ENCODE assay signal across 11 cellular contexts in the genomic region with DNA sequence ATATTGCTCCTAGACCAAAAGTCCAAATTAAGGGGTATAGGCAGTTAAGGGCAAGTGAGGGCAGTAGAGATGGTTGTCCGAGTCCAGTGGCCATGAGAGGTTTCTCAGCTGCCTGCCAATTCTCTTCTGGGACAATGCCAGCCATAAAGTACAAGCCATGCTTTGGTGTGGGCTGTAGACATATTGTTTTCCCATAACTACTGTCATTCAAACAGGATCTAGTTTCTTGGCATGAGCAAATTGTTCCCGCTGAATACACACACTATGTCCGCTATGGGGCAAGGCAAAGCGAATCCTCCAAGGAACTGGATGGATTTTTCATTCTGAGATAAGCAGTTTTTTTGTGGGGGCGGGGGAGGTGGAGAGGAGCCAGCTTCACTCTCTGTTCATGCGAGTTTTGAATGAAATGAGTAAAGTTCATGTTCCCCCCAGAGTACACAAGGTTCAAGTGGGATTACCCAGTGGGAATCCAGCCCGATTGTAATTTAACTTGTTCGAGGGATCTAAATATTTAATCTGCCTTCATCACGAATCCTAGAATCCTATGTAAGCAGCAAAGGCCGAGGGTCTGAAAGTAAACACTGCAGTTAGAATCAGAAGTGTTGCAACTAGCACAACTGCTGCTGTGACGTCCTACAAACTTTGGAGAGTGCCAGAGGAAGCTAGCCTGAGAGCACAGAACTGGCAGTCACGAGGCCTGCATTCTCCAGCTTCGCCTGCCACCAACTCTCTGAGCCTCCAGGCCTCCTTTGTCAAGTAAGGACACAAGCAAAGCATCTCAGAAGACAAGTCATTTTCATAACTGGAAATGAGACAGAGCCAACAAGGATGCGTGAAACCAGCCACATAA.
DNase-seq lines count a peak whose midpoint lies in the region; ATAC-seq and TF ChIP-seq lines count a peak whose summit lies in the region.
"Had no signal": no experiment of that assay in that cellular context is flagged by ENCODE, and none has a peak within 500 bp of the region (broad histone marks: within the 10 kb centered on the region; RNA-seq: fewer than 3 reads in every experiment).

No MANE protein-coding gene starts in this region.

- H2AFZ ChIP-seq in ACC112 (ENCODE audit: low read length, unreplicated experiment): peak overlapping the region; percentile 98
- peak overlapping the region; percentile 32 for H2AFZ ChIP-seq in neuronal stem cell (ENCODE audit: low read length)

- H3K4ac ChIP-seq in neuronal stem cell (ENCODE audit: low read length): no peak overlapping the region

- H3K36me3 ChIP-seq in ACC112 (ENCODE audit: insufficient read depth, low read length) (no peaks in the 10 kb centered on the region), neuronal stem cell (replicated peaks in 1 of 2; ENCODE audit: control insufficient read depth in 2 of 2, insufficient read depth in 2 of 2, low read length in 2 of 2) (no peaks in the 10 kb centered on the region)

- H3K9ac ChIP-seq in neuronal stem cell (ENCODE audit: low read depth, low read length, poor library complexity): no peak overlapping the region

- H3K27ac ChIP-seq in ACC112 (ENCODE audit: low read depth, low read length): peak overlapping the region; percentile 96
- H3K27ac ChIP-seq in neuronal stem cell (replicated peaks; ENCODE audit: low read length): no peak overlapping the region

- H3K4me3 ChIP-seq in ACC112 (ENCODE audit: low read depth, low read length) (peak overlapping the region; percentile 58), fibroblast of the aortic adventitia (ENCODE audit: low read depth, low read length) (no peak overlapping the region), neuronal stem cell (ENCODE audit: low read length in 2 of 2) (no peak overlapping the region)

- H4K91ac ChIP-seq in neuronal stem cell (ENCODE audit: low read depth, low read length, poor library complexity): no peak overlapping the region

- H2BK12ac ChIP-seq in neuronal stem cell (ENCODE audit: low read length): no peak overlapping the region

- peak; percentile 19 for TF ChIP-seq CTCF in fibroblast of the aortic adventitia (IDR thresholded peaks at IDR 0.05; ENCODE audit: insufficient read depth, low read length)

- H3K23ac ChIP-seq in neuronal stem cell (ENCODE audit: low read depth, low read length, poor library complexity): no peak overlapping the region

- no peak overlapping the region for H2BK120ac ChIP-seq in neuronal stem cell (ENCODE audit: low read depth, low read length)

- no peak overlapping the region for H4K8ac ChIP-seq in neuronal stem cell (ENCODE audit: low read depth, low read length)

- H3K4me1 ChIP-seq in ACC112 (ENCODE audit: control insufficient read depth, insufficient read depth, low read length, unreplicated experiment) (peaks cover 64% of the 10 kb centered on the region), neuronal stem cell (ENCODE audit: control insufficient read depth in 2 of 2, insufficient read depth in 1 of 2, low read depth in 1 of 2, low read length in 2 of 2) (peaks cover 0 to 5% of the 10 kb centered on the region in 2 donors)

- H3K27me3 ChIP-seq in ACC112 (ENCODE audit: insufficient read depth, low read length): no peaks in the 10 kb centered on the region
- no peaks in the 10 kb centered on the region for H3K27me3 ChIP-seq in neuronal stem cell (ENCODE audit: control insufficient read depth in 3 of 3, insufficient read depth in 3 of 3, low read depth in 1 of 3, low read length in 3 of 3)

- WGBS in neuronal stem cell (ENCODE audit: extremely low coverage in 2 of 2, insufficient read length in 2 of 2, insufficient replicate concordance in 1 of 2), 2 donors: no CpG with 5 or more reads among the region's 14 CpGs

- no peak overlapping the region for H3K14ac ChIP-seq in neuronal stem cell (ENCODE audit: low read length)

- H3K4me2 ChIP-seq in neuronal stem cell (ENCODE audit: insufficient read depth, low read length, poor library complexity, severe bottlenecking): no peak overlapping the region

- no peak overlapping the region for H3K18ac ChIP-seq in neuronal stem cell (ENCODE audit: low read length)

- no peak overlapping the region for H2AK5ac ChIP-seq in neuronal stem cell (ENCODE audit: low read depth, low read length)

- no peak for ATAC-seq in HG02588 (IDR thresholded peaks at IDR 0.05; ENCODE audit: unreplicated experiment)

- no peaks in the 10 kb centered on the region for H3K79me2 ChIP-seq in ACC112 (ENCODE audit: control insufficient read depth, insufficient read depth, low read length, unreplicated experiment)

- H2BK15ac ChIP-seq in neuronal stem cell (ENCODE audit: low read length): no peak overlapping the region

- DNase-seq in NCI-H69 (lab: John Stamatoyannopoulos, UW): peak; percentile 24
- DNase-seq in fibroblast of the aortic adventitia (ENCODE audit: low read depth): peak; percentile 94
- no peak for DNase-seq in neuronal stem cell (ENCODE audit: low spot score)
- DNase-seq in activated CD4-positive, CD25-positive, alpha-beta regulatory T cell treated with anti-CD3 and anti-CD28 coated beads, Interleukin-2, amount 50 U/mL, for 72 hours: no peak
- DNase-seq in A172 (ENCODE audit: low spot score): no peak
- no peak for DNase-seq in NCI-H510A treated with DMSO at 0.1 percent for 48 hours (lab: John Stamatoyannopoulos, UW)
- DNase-seq: activated T-cell treated with anti-CD3 and anti-CD28 coated beads, Interleukin-2, amount 50 U/mL, for 48 hours; naive B cell; NK-92 treated with Interleukin-12 subunit alpha and Interleukin-12 subunit beta, amount 100 ng/mL, for 24 hours had no signal

- no peak overlapping the region for H2BK5ac ChIP-seq in neuronal stem cell (ENCODE audit: low read length)

- no peaks in the 10 kb centered on the region for H3K79me1 ChIP-seq in neuronal stem cell (ENCODE audit: low read depth, low read length)

- no peaks in the 10 kb centered on the region for H3K9me3 ChIP-seq in neuronal stem cell (replicated peaks in 1 of 2; ENCODE audit: control insufficient read depth in 2 of 2, insufficient read depth in 1 of 2, low read depth in 1 of 2, low read length in 2 of 2)

Comparison
In these comparisons a context has a peak if more than half of its experiments do, and no peak if none do; other contexts are left out.
1. DNase-seq: peak in NCI-H69 (single experiment) and fibroblast of the aortic adventitia (single experiment); none in neuronal stem cell (single experiment), activated CD4-positive, CD25-positive, alpha-beta regulatory T cell treated with anti-CD3 and anti-CD28 coated beads, Interleukin-2, amount 50 U/mL, for 72 hours (single experiment), A172 (single experiment) and NCI-H510A treated with DMSO at 0.1 percent for 48 hours (single experiment).